ENCODE assay signal across 9 cellular contexts in the genomic region with DNA sequence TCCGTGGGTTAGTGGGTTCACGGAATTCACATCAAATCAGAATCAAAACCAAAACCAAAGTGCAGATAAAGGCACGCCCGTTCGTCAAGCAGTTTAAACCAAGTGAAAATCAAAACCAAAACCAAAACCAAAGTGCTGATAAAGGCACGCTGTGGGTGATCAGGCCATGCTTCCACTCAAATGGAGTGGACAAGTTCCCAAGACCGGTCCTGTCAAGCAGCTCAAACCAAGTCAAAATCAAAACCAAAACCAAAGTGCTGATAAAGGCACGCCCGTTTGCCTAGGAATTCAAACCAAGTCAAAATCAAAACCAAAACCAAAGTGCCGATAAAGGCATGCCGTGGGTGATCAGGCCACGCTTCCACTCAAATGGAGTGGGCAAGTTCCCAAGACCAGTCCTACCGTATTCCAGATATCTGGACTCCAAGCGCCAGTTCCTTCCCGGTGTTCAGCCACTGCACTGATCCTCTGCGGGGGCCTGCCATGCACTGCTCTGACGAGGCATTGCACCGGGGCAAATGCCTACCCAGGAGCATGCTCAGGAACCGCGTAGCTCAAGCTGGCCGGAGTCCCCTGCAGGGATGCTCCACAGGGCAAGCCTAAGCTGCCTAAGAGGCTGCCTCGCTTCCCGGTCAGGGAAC. TPM values are rescaled to one million over a fixed set of nuclear protein-coding genes. Genes with fewer than 3 reads are reported as not detected.
DNase-seq lines count a peak whose midpoint lies in the region; ATAC-seq and TF ChIP-seq lines count a peak whose summit lies in the region.
"Not testable (repeated sequence)": the region's sequence is repeated elsewhere in the genome, so short reads cannot be mapped to it uniquely, and the experiment has no call there.
"Had no signal": no experiment of that assay in that cellular context is flagged by ENCODE, and none has a peak within 500 bp of the region (broad histone marks: within the 10 kb centered on the region; RNA-seq: fewer than 3 reads in every experiment).

No MANE protein-coding gene starts in this region.

- H3K79me2 ChIP-seq in DND-41 (ENCODE audit: insufficient read depth, low read length) = not testable (repeated sequence)

- ATAC-seq in DND-41 (ENCODE audit: insufficient read depth, low read depth) (peak; percentile 83), lower lobe of right lung (peak; percentile 67 to 82)

- DNase-seq in DND-41 (peak; percentile 78), LHCN-M2 (ENCODE audit: low read depth) (peak; percentile 68), lower lobe of right lung (peak; percentile 53)
- peak; percentile 78 for DNase-seq in T-helper 2 cell treated with Interferon-gamma antibody and Interleukin-4, amounts not matched to agents 5 μg/mL and 100 μg/mL, for 36 hours (ENCODE audit: low spot score)
- peak; percentile 67 to 69 for DNase-seq in activated T-cell treated with anti-CD3 and anti-CD28 coated beads, Interleukin-2, amount 50 U/mL, for 48 hours
- peak; percentile 9 to 47 (median 21) for DNase-seq in effector memory CD4-positive, alpha-beta T cell
- peak; percentile 44 for DNase-seq in stimulated activated CD4-positive, alpha-beta T cell treated with anti-CD3 and anti-CD28 coated beads, Interleukin-12 subunit alpha, Interleukin-12 subunit beta, amount 100 ng/mL, for 4 hours

- H3K9me3 ChIP-seq in DND-41 (ENCODE audit: insufficient read depth, low read length, severe bottlenecking); effector memory CD4-positive, alpha-beta T cell (ENCODE audit: control insufficient read depth, low read length); lower lobe of right lung; stomach smooth muscle (ENCODE audit: control insufficient read depth in 2 of 2, low read length in 2 of 2): not testable (repeated sequence)

- H3K4me1 Mint-ChIP-seq in T-helper 2 cell treated with Interferon-gamma antibody and Interleukin-4, amounts not matched to agents 5 μg/mL and 100 μg/mL, for 36 hours (ENCODE audit: low read depth) = peaks cover 34% of the 10 kb centered on the region

- intact Hi-C loops in lower lobe of right lung (cut with DNase I) = not testable (repeated sequence)

- H3K9ac ChIP-seq in DND-41 (ENCODE audit: low read depth, low read length) (peak overlapping the region; percentile 62), stomach smooth muscle (ENCODE audit: low read length in 2 of 2) (peak overlapping the region in 1 of 2 donors; percentile 15)

- H4K20me1 ChIP-seq in DND-41 (ENCODE audit: insufficient read depth, low read length) = not testable (repeated sequence)

- not testable (repeated sequence) for H3K9me3 Mint-ChIP-seq in T-helper 2 cell treated with Interferon-gamma antibody and Interleukin-4, amounts not matched to agents 5 μg/mL and 100 μg/mL, for 36 hours

- peak overlapping the region; percentile 83 for H3K27ac ChIP-seq in DND-41 (ENCODE audit: low read length)
- H3K27ac ChIP-seq in effector memory CD4-positive, alpha-beta T cell (ENCODE audit: insufficient read depth, low read length, poor library complexity, severe bottlenecking) = peak overlapping the region; percentile 65
- H3K27ac ChIP-seq in lower lobe of right lung = peak overlapping the region; percentile 78
- H3K27ac ChIP-seq in stomach smooth muscle (ENCODE audit: low read length) = not testable (repeated sequence)

- H3K27me3 Mint-ChIP-seq in T-helper 2 cell treated with Interferon-gamma antibody and Interleukin-4, amounts not matched to agents 5 μg/mL and 100 μg/mL, for 36 hours (ENCODE audit: low read depth) = not testable (repeated sequence)

- H3K4me2 ChIP-seq in DND-41 (ENCODE audit: insufficient read depth, low read length) = peak overlapping the region; percentile 75

- peak overlapping the region; percentile 14 to 62; a peak in 3 of 4 replicates for H3K4me3 ChIP-seq in DND-41 (ENCODE audit: low read depth in 1 of 2, low read length in 2 of 2)
- H3K4me3 ChIP-seq in effector memory CD4-positive, alpha-beta T cell (ENCODE audit: insufficient read depth, low read depth, low read length, poor library complexity, severe bottlenecking) = peak overlapping the region; percentile 68
- H3K4me3 ChIP-seq in lower lobe of right lung = peak overlapping the region; percentile 57
- peak overlapping the region; percentile 11 to 61 for H3K4me3 ChIP-seq in stomach smooth muscle (ENCODE audit: low read length in 2 of 2)

- H3K36me3 ChIP-seq in DND-41 (ENCODE audit: insufficient read depth, low read length); effector memory CD4-positive, alpha-beta T cell (ENCODE audit: control insufficient read depth, insufficient read depth, low read length); lower lobe of right lung; stomach smooth muscle (ENCODE audit: control insufficient read depth in 2 of 2, insufficient read depth in 2 of 2, low read length in 2 of 2): not testable (repeated sequence)

- not testable (repeated sequence) for TF ChIP-seq CTCF in DND-41 (IDR thresholded peaks at IDR 0.05; ENCODE audit: borderline replicate concordance, extremely low read depth, low read length, poor library complexity, severe bottlenecking); lower lobe of right lung (IDR thresholded peaks at IDR 0.05)

- peak overlapping the region; percentile 92 for H3K27ac Mint-ChIP-seq in T-helper 2 cell treated with Interferon-gamma antibody and Interleukin-4, amounts not matched to agents 5 μg/mL and 100 μg/mL, for 36 hours

- H3K4me1 ChIP-seq in DND-41 (ENCODE audit: insufficient read depth, low read length) = peaks cover 21% of the 10 kb centered on the region
- not testable (repeated sequence) for H3K4me1 ChIP-seq in effector memory CD4-positive, alpha-beta T cell (ENCODE audit: control insufficient read depth, insufficient read depth, low read length, poor library complexity, severe bottlenecking); lower lobe of right lung; stomach smooth muscle (ENCODE audit: control insufficient read depth, insufficient read depth, low read length)

- H3K4me3 Mint-ChIP-seq in T-helper 2 cell treated with Interferon-gamma antibody and Interleukin-4, amounts not matched to agents 5 μg/mL and 100 μg/mL, for 36 hours = peak overlapping the region; percentile 84

- H2AFZ ChIP-seq in DND-41 (ENCODE audit: low read depth, low read length) = peak overlapping the region; percentile 91

- not testable (repeated sequence) for H3K27me3 ChIP-seq in DND-41 (ENCODE audit: insufficient read depth, low read length, poor library complexity); effector memory CD4-positive, alpha-beta T cell (replicated peaks; ENCODE audit: control insufficient read depth, insufficient read depth, low read length, poor library complexity, severe bottlenecking); lower lobe of right lung (ENCODE audit: low read depth); stomach smooth muscle (ENCODE audit: control insufficient read depth in 1 of 2, insufficient read depth in 2 of 2, low read length in 2 of 2)

- not testable (repeated sequence) for H3K36me3 Mint-ChIP-seq in T-helper 2 cell treated with Interferon-gamma antibody and Interleukin-4, amounts not matched to agents 5 μg/mL and 100 μg/mL, for 36 hours (ENCODE audit: low read depth)

RNA-seq across cellular contexts. Expression of gene RFPL1, which starts 23.3 kb away (rescaled TPM):
- total RNA-seq in LHCN-M2 (2014; rRNA removed) = not detected in 2 replicates
- 0.05 TPM for polyA plus RNA-seq in LHCN-M2 (2012)
- not detected for total RNA-seq in lower lobe of right lung
- total RNA-seq: glomerular endothelial cell had no signal

RNA-seq across cellular contexts. Expression of gene AP1B1, which starts 26.7 kb away (rescaled TPM):
- total RNA-seq in LHCN-M2 (2014; rRNA removed) = 64.1 and 65.5 TPM in 2 replicates
- polyA plus RNA-seq in LHCN-M2 (2012) = 60.3 TPM
- 70.3 TPM for total RNA-seq in lower lobe of right lung

Comparison
In these comparisons a context has a peak if more than half of its experiments do, and no peak if none do; other contexts are left out.
1. DNase-seq: peak in every context shown above with its lines; median percentile 78 in DND-41; 78 in T-helper 2 cell treated with Interferon-gamma antibody and Interleukin-4, amounts not matched to agents 5 μg/mL and 100 μg/mL, for 36 hours; 68 in LHCN-M2; 68 in activated T-cell treated with anti-CD3 and anti-CD28 coated beads, Interleukin-2, amount 50 U/mL, for 48 hours; 53 in lower lobe of right lung; 44 in stimulated activated CD4-positive, alpha-beta T cell treated with anti-CD3 and anti-CD28 coated beads, Interleukin-12 subunit alpha, Interleukin-12 subunit beta, amount 100 ng/mL, for 4 hours; 21 in effector memory CD4-positive, alpha-beta T cell.